Comparison of ENCODE assay signal across 8 cellular contexts in the genomic region with DNA sequence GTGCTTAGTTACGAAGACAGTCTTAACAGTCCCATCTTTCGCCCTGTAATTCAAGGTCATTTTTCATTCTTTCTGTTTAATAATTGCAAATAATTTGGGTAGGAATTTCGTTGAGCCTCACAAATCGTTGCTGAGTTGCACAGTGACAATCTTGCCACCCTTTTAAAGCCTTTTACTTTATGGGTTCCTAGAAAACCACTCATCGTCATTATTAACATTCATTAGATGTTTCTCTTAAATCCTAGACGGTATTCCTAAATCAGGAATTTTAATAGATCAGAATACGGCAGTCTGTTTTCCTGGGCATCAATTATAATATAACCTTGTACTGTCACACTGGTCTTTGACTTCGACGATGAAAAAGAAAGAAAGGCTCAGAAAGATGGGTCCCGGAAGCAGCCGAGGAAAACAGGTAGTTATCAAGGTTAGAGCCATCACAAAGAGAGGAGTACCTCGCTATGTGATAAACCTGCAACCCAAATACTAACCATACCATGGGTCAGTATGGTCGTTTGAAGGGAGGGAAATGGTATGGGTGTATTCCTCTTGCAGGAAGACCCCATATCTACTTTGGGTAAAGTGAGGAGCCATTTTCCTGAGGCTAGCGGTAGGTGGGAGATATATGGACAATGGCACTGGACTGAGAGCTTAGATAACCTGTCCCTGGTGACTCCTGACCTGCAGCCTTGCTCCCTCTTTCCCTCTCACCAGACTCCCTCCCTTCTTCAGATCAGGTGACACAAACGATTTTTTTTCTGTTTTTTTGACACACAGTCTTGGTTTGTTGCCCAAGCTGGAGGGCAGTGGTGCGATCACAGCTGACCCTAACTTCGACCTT. TPM values are rescaled to one million over a fixed set of nuclear protein-coding genes. Genes with fewer than 3 reads are reported as not detected.
A peak's percentile ranks its signal among the peaks of the same experiment; 100 is the strongest.
DNase-seq lines count a peak whose midpoint lies in the region; ATAC-seq, FAIRE-seq and TF ChIP-seq lines count a peak whose summit lies in the region.

No MANE protein-coding gene starts in this region.

- no peak for ATAC-seq in body of pancreas
- ATAC-seq in lung (ENCODE audit: insufficient read depth, low FRiP score): no peak
- ATAC-seq in aorta (ENCODE audit: low FRiP score): no peak
- ATAC-seq in HG02623 (IDR thresholded peaks at IDR 0.05; ENCODE audit: unreplicated experiment): no peak

- no peak for DNase-seq in GM12891 (ENCODE audit: insufficient read length, low spot score)
- peak in 1 of 4 donors; percentile 9 for DNase-seq in body of pancreas
- no peak for DNase-seq in lung (ENCODE audit: low spot score)
- DNase-seq in aorta: no peak
- no peak for DNase-seq in germinal center (ENCODE audit: low spot score)
- no peak for DNase-seq in Ammon's horn (ENCODE audit: low spot score)

- H3K4me3 ChIP-seq in HUES64 (ENCODE audit: low read length) (peak overlapping the region; percentile 87), body of pancreas (peak overlapping the region; percentile 24 to 51), lung (peak overlapping the region; percentile 55), aorta (ENCODE audit: low read length in 2 of 2) (peak overlapping the region; percentile 57 to 82)

- H3K27ac ChIP-seq in HUES64 (ENCODE audit: low read depth, low read length): peak overlapping the region; percentile 76
- peak overlapping the region; percentile 94 to 98 (median 96) for H3K27ac ChIP-seq in body of pancreas
- H3K27ac ChIP-seq in lung (ENCODE audit: low read depth in 1 of 2, low read length in 1 of 2): peak overlapping the region; percentile 91 to 99
- peak overlapping the region; percentile 52 to 97 for H3K27ac ChIP-seq in aorta (ENCODE audit: low read depth in 1 of 2, low read length in 2 of 2)

- peak overlapping the region; percentile 99 for H3K9ac ChIP-seq in HUES64 (ENCODE audit: low read depth, low read length)

- H3K4me1 ChIP-seq in HUES64 (ENCODE audit: insufficient read depth, low read length) (peaks cover 20% of the 10 kb centered on the region), body of pancreas (peaks cover 35% of the 10 kb centered on the region), lung (ENCODE audit: control insufficient read depth in 2 of 2, insufficient read depth in 2 of 2, low read length in 2 of 2) (peaks cover 8 to 12% of the 10 kb centered on the region in 2 donors), aorta (ENCODE audit: control insufficient read depth in 1 of 2, insufficient read depth in 2 of 2, low read length in 2 of 2) (peaks cover 2 to 8% of the 10 kb centered on the region in 2 donors)

- WGBS in HUES64: 56% methylated on average over 14 of the region's 17 CpGs
- WGBS in body of pancreas, 2 donors: 6 to 9% methylated on average over 17 of the region's 17 CpGs
- 30% methylated on average over 17 of the region's 17 CpGs for WGBS in lung, 2 donors
- WGBS in aorta, 2 donors: 22 to 24% methylated on average over 17 of the region's 17 CpGs

- TF ChIP-seq CTCF in body of pancreas (IDR thresholded peaks at IDR 0.05): no peak
- no peak for TF ChIP-seq CTCF in lung (IDR thresholded peaks at IDR 0.05; ENCODE audit: control extremely low read depth, extremely low read depth)

- TF ChIP-seq POLR2A in GM12891 (IDR thresholded peaks at IDR 0.05; ENCODE audit: low read depth, low read length): no peak
- TF ChIP-seq POLR2A in body of pancreas (IDR thresholded peaks at IDR 0.05): no peak

- no peaks in the 10 kb centered on the region for H3K36me3 ChIP-seq in HUES64 (ENCODE audit: insufficient read depth, low read length)
- H3K36me3 ChIP-seq in body of pancreas (replicated peaks in 1 of 2; ENCODE audit: insufficient read depth in 1 of 2, low read depth in 2 of 2): no peaks in the 10 kb centered on the region
- no peaks in the 10 kb centered on the region for H3K36me3 ChIP-seq in lung (ENCODE audit: control insufficient read depth in 2 of 2, insufficient read depth in 2 of 2, low read length in 2 of 2)
- no peaks in the 10 kb centered on the region for H3K36me3 ChIP-seq in aorta (ENCODE audit: control insufficient read depth in 1 of 2, insufficient read depth in 2 of 2, low read length in 1 of 2)

- peak; percentile 31 for FAIRE-seq in GM12891 (lab: Jason Lieb, UNC)

- H3K9me3 ChIP-seq in HUES64 (ENCODE audit: insufficient read depth, low read depth, low read length): no peaks in the 10 kb centered on the region
- no peaks in the 10 kb centered on the region for H3K9me3 ChIP-seq in body of pancreas
- no peaks in the 10 kb centered on the region for H3K9me3 ChIP-seq in lung (ENCODE audit: control insufficient read depth in 2 of 2, insufficient read depth in 1 of 2, low read length in 1 of 2)
- no peaks in the 10 kb centered on the region for H3K9me3 ChIP-seq in aorta (ENCODE audit: control insufficient read depth, low read length)

- intact Hi-C loops in body of pancreas (cut with DNase I): no loop called here
- intact Hi-C loops in aorta (cut with DNase I): loop anchor here in 1 of 2 donors (1.0 to 5.0 kb wide), 2 partner anchors 17 to 66 kb away; a partner anchor contains a TSS

- no peaks in the 10 kb centered on the region for H3K27me3 ChIP-seq in HUES64 (ENCODE audit: insufficient read depth, low read length)
- no peaks in the 10 kb centered on the region for H3K27me3 ChIP-seq in body of pancreas
- no peaks in the 10 kb centered on the region for H3K27me3 ChIP-seq in lung (ENCODE audit: control insufficient read depth, insufficient read depth)
- no peaks in the 10 kb centered on the region for H3K27me3 ChIP-seq in aorta (ENCODE audit: control insufficient read depth in 1 of 2, insufficient read depth in 2 of 2, low read length in 1 of 2)

TF ChIP-seq in GM12891, 5 proteins besides CTCF, POLR2A, EP300 and RAD21:
- TF ChIP-seq POLR2AphosphoS5 (IDR thresholded peaks at IDR 0.05; ENCODE audit: low read depth, low read length): no peak
- no peak for TF ChIP-seq TAF1 (IDR thresholded peaks at IDR 0.05; ENCODE audit: low read depth, low read length)
- no peak for TF ChIP-seq PAX5 (IDR thresholded peaks at IDR 0.05; ENCODE audit: insufficient read depth, low read length, severe bottlenecking)
- no peak for TF ChIP-seq SPI1 (IDR thresholded peaks at IDR 0.05; ENCODE audit: low read depth, low read length)
- no peak for TF ChIP-seq POU2F2 (IDR thresholded peaks at IDR 0.05; ENCODE audit: low read depth, low read length)

RNA-seq across cellular contexts. Expression of a gene that starts 1.0 kb away (rescaled TPM):
- 174 TPM for polyA plus RNA-seq in GM12891 (2012; ENCODE audit: low read depth, missing spikeins)
- 187 TPM for polyA plus RNA-seq in HUES64 (2013, experiment 1 of 2)
- 186 TPM for polyA plus RNA-seq in HUES64 (2013, experiment 2 of 2)
- total RNA-seq in body of pancreas (100 to 1,000 TPM; 361 to 396 TPM), lung (100 to 1,000 TPM; 189 to 432 TPM), aorta (100 to 1,000 TPM; 281 to 337 TPM)
- polyA plus RNA-seq in lung (100 to 1,000 TPM; 126 to 275 TPM), aorta (100 to 1,000 TPM in 1 of 2 donors, 10 to 100 TPM in 1; 60.7 to 375 TPM)

RNA-seq across cellular contexts. Expression of a gene that starts 17.5 kb away (rescaled TPM):
- 10.4 TPM for polyA plus RNA-seq in GM12891 (2012; ENCODE audit: low read depth, missing spikeins)
- polyA plus RNA-seq in HUES64 (2013, experiment 1 of 2): 13.3 TPM
- 15.6 TPM for polyA plus RNA-seq in HUES64 (2013, experiment 2 of 2)
- total RNA-seq in body of pancreas: 1 to 10 TPM; 5.3 to 9.6 TPM
- total RNA-seq in lung: 10 to 100 TPM; 18.3 to 26.8 TPM
- polyA plus RNA-seq in lung: 10 to 100 TPM; 13.3 to 23.5 TPM
- total RNA-seq in aorta: 10 to 100 TPM; 26.0 to 39.8 TPM
- 10 to 100 TPM; 20.0 to 24.0 TPM for polyA plus RNA-seq in aorta
